ENCODE assay signal across 8 cellular contexts in genomic region chr5:32444946-32445758, GRCh38. TPM values are rescaled to one million over a fixed set of nuclear protein-coding genes. Genes with fewer than 3 reads are reported as not detected.
DNase-seq lines count a peak whose midpoint lies in the region; ATAC-seq lines count a peak whose summit lies in the region.

No MANE protein-coding gene starts in this region.

- H3K36me3 Mint-ChIP-seq in T-helper 1 cell treated with Interleukin-12 subunit alpha and Interleukin-12 subunit beta and Interleukin-4 antibody, amounts not matched to agents 30 μg/mL and 1 μg/mL, for 36 hours (ENCODE audit: low read depth), result peaks cover 7% of the 10 kb centered on the region
- H3K36me3 Mint-ChIP-seq in activated CD8-positive, alpha-beta T cell treated with anti-CD3 and anti-CD28 coated beads, Interleukin-2, amount 10 ng/mL, durations not matched to agents 7 days and 5 days (ENCODE audit: low read depth), result peaks cover 22% of the 10 kb centered on the region

- H3K9me3 ChIP-seq in iPS-18a (ENCODE audit: control insufficient read depth, low read depth, low read length) (no peaks in the 10 kb centered on the region), stomach smooth muscle (ENCODE audit: control insufficient read depth in 2 of 2, low read length in 2 of 2) (no peaks in the 10 kb centered on the region)

- H3K36me3 ChIP-seq in iPS-18a (ENCODE audit: control insufficient read depth, low read depth, low read length) (no peaks in the 10 kb centered on the region), stomach smooth muscle (ENCODE audit: control insufficient read depth in 2 of 2, insufficient read depth in 2 of 2, low read length in 2 of 2) (no peaks in the 10 kb centered on the region)

- peak overlapping the region; percentile 79 for H3K27ac Mint-ChIP-seq in T-helper 1 cell treated with Interleukin-12 subunit alpha and Interleukin-12 subunit beta and Interleukin-4 antibody, amounts not matched to agents 30 μg/mL and 1 μg/mL, for 36 hours
- H3K27ac Mint-ChIP-seq in activated CD8-positive, alpha-beta T cell treated with anti-CD3 and anti-CD28 coated beads, Interleukin-2, amount 10 ng/mL, durations not matched to agents 7 days and 5 days, result peak overlapping the region; percentile 61

- peaks cover 28% of the 10 kb centered on the region for H3K4me1 Mint-ChIP-seq in T-helper 1 cell treated with Interleukin-12 subunit alpha and Interleukin-12 subunit beta and Interleukin-4 antibody, amounts not matched to agents 30 μg/mL and 1 μg/mL, for 36 hours (ENCODE audit: low read depth)
- peaks cover 25% of the 10 kb centered on the region for H3K4me1 Mint-ChIP-seq in activated CD8-positive, alpha-beta T cell treated with anti-CD3 and anti-CD28 coated beads, Interleukin-2, amount 10 ng/mL, durations not matched to agents 7 days and 5 days (ENCODE audit: low read depth)

- H3K9ac ChIP-seq in iPS-18a (ENCODE audit: low read length) (peak overlapping the region; percentile 81), stomach smooth muscle (ENCODE audit: low read length in 2 of 2) (peak overlapping the region; percentile 21 to 88)

- H3K4me3 ChIP-seq in iPS-18a (ENCODE audit: low read length) (peak overlapping the region; percentile 94), stomach smooth muscle (ENCODE audit: low read length in 2 of 2) (peak overlapping the region; percentile 73 to 87)

- no peak for ATAC-seq in activated CD8-positive, alpha-beta T cell treated with anti-CD3 and anti-CD28 coated beads, Interleukin-2, amount 10 ng/mL, durations not matched to agents 7 days and 5 days
- ATAC-seq in GM18907 (IDR thresholded peaks at IDR 0.05; ENCODE audit: unreplicated experiment) (no peak), HG02763 (IDR thresholded peaks at IDR 0.05; ENCODE audit: unreplicated experiment) (no peak)

- H3K4me3 Mint-ChIP-seq in T-helper 1 cell treated with Interleukin-12 subunit alpha and Interleukin-12 subunit beta and Interleukin-4 antibody, amounts not matched to agents 30 μg/mL and 1 μg/mL, for 36 hours, result peak overlapping the region; percentile 85
- H3K4me3 Mint-ChIP-seq in activated CD8-positive, alpha-beta T cell treated with anti-CD3 and anti-CD28 coated beads, Interleukin-2, amount 10 ng/mL, durations not matched to agents 7 days and 5 days, result peak overlapping the region; percentile 88

- H3K27me3 ChIP-seq in iPS-18a (ENCODE audit: control insufficient read depth, insufficient read depth, low read length) (peaks cover 18% of the 10 kb centered on the region), stomach smooth muscle (ENCODE audit: control insufficient read depth in 1 of 2, insufficient read depth in 2 of 2, low read length in 2 of 2) (no peaks in the 10 kb centered on the region)

- H3K4me1 ChIP-seq in iPS-18a (ENCODE audit: control insufficient read depth, low read depth, low read length) (peaks cover 16% of the 10 kb centered on the region), stomach smooth muscle (ENCODE audit: control insufficient read depth, insufficient read depth, low read length) (peaks cover 16% of the 10 kb centered on the region)

- POLR2A ChIA-PET in activated CD8-positive, alpha-beta T cell treated with anti-CD3 and anti-CD28 coated beads, Interleukin-2, amount 10 ng/mL, durations not matched to agents 7 days and 5 days (lab: Charles Lee), result interaction anchor here (0.5 to 1.0 kb wide), 7 partner anchors 10 to 271 kb away, joined by 3 to 8 read pairs (median 3); partner anchors contain the start of gene GOLPH3

- no peak overlapping the region for H3K27ac ChIP-seq in iPS-18a (ENCODE audit: low read length)
- no peak overlapping the region for H3K27ac ChIP-seq in stomach smooth muscle (ENCODE audit: low read length)

- no peak for DNase-seq in T-helper 1 cell
- DNase-seq in activated CD8-positive, alpha-beta T cell treated with anti-CD3 and anti-CD28 coated beads, Interleukin-2, amount 10 ng/mL, durations not matched to agents 7 days and 5 days, result no peak
- DNase-seq in A172 (ENCODE audit: low spot score), result no peak

- H3K27me3 Mint-ChIP-seq in T-helper 1 cell treated with Interleukin-12 subunit alpha and Interleukin-12 subunit beta and Interleukin-4 antibody, amounts not matched to agents 30 μg/mL and 1 μg/mL, for 36 hours (ENCODE audit: low read depth), result peaks cover 13% of the 10 kb centered on the region
- peaks cover 11% of the 10 kb centered on the region for H3K27me3 Mint-ChIP-seq in activated CD8-positive, alpha-beta T cell treated with anti-CD3 and anti-CD28 coated beads, Interleukin-2, amount 10 ng/mL, durations not matched to agents 7 days and 5 days (ENCODE audit: low read depth)

- CTCF ChIA-PET in activated CD8-positive, alpha-beta T cell treated with anti-CD3 and anti-CD28 coated beads, Interleukin-2, amount 10 ng/mL, durations not matched to agents 7 days and 5 days (lab: Charles Lee), result interaction anchor here (0.9 to 1.3 kb wide), 2 partner anchors 45 to 145 kb away, joined by 3 to 6 read pairs; no protein-coding TSS in a partner anchor

- H3K9me3 Mint-ChIP-seq in T-helper 1 cell treated with Interleukin-12 subunit alpha and Interleukin-12 subunit beta and Interleukin-4 antibody, amounts not matched to agents 30 μg/mL and 1 μg/mL, for 36 hours, result no peaks in the 10 kb centered on the region
- no peaks in the 10 kb centered on the region for H3K9me3 Mint-ChIP-seq in activated CD8-positive, alpha-beta T cell treated with anti-CD3 and anti-CD28 coated beads, Interleukin-2, amount 10 ng/mL, durations not matched to agents 7 days and 5 days (ENCODE audit: insufficient read depth)

RNA-seq across cellular contexts. Expression of gene ZFR, which starts 0.6 kb away (rescaled TPM):
- total RNA-seq in activated CD8-positive, alpha-beta T cell treated with anti-CD3 and anti-CD28 coated beads, Interleukin-2, amount 10 ng/mL, durations not matched to agents 7 days and 5 days, result 10 to 100 TPM; 46.3 to 48.7 TPM
- total RNA-seq in A172 (2014; rRNA removed; shearing (Covaris generic)), result 86.8 and 104 TPM in 2 replicates
